8 cellular contexts compared by ENCODE assay signal in the genomic region with DNA sequence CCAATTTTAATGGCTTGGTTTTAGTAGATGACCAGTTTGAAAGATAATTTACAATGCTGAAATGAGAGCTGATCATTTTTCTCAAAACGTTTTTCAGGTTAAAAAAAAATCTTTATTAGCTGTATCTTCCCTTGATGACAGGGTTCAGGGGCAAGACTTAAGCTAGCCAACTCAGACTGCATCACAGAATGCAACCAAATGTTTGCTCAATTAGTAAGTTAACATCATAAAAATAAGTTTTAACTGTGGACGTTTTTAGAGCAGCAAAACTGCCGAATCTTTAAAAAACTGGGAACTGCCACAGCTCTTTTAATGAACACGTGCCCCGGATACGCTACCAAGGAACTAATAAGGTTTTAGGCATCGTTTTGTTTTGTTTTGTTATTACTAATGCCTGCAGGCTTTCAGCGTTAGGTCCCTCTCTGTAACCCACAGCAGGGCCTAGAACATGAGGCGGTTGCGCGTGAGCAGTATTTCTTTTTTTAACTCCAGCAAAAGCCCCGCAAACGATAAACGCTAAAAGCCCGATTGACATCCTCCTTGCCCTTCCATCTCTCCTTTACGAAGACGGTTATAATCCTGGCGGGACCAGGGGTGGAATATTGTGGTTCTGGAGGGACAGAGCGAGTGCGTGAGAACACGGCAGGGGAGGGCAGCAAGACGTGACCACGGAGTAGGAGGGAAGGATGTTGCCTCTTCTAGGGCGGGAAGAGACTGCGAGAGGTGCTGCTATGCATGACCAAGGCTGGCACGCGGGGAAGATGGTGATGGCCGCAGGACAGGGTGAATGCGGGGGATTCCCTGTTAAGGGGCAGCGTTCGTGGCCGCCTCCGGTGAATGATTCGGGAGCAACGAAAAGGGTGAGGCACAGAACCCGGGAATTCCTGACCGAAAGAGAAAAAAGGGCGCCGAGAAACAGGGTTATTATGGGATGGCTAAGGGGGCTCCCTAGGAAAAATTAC. TPM values are rescaled to one million over a fixed set of nuclear protein-coding genes. Genes with fewer than 3 reads are reported as not detected.
DNase-seq lines count a peak whose midpoint lies in the region; ATAC-seq and TF ChIP-seq lines count a peak whose summit lies in the region.

No MANE protein-coding gene starts in this region.

- H4K20me1 ChIP-seq in PC-3 (ENCODE audit: low read length) = peaks cover 28% of the 10 kb centered on the region

- TSS peak; percentile 70 for BruUV-seq in PC-3 (replicated peaks; lab: Mats Ljungman, UMichigan)

- H3K27me3 Mint-ChIP-seq in nephron (ENCODE audit: low read depth) = no peaks in the 10 kb centered on the region

- H3K9ac ChIP-seq in PC-3 (ENCODE audit: low read length) (peak overlapping the region; percentile 97), stomach smooth muscle (ENCODE audit: low read length in 2 of 2) (peak overlapping the region; percentile 93 to 97)

- H2AFZ ChIP-seq in PC-3 (ENCODE audit: low read length) = peak overlapping the region; percentile 89

- TF ChIP-seq CTCF in PC-3 (conservative IDR thresholded peaks at IDR 0.05; ENCODE audit: low read depth, low read length) (no peak), nephron (IDR thresholded peaks at IDR 0.05; ENCODE audit: unreplicated experiment in 3 of 3) (no peak)

- H3K9me3 Mint-ChIP-seq in nephron = no peaks in the 10 kb centered on the region

- H3K4me1 ChIP-seq in PC-3 (ENCODE audit: insufficient read depth, low read length) (peaks cover 14% of the 10 kb centered on the region), stomach smooth muscle (ENCODE audit: control insufficient read depth, insufficient read depth, low read length) (peaks cover 12% of the 10 kb centered on the region)

- H3F3A ChIP-seq in PC-3 (ENCODE audit: low read length, unreplicated experiment) = no peaks in the 10 kb centered on the region

- peaks cover 31% of the 10 kb centered on the region for H3K36me3 Mint-ChIP-seq in nephron (ENCODE audit: low read depth)

- peaks cover 23% of the 10 kb centered on the region for H3K4me1 Mint-ChIP-seq in nephron

- CTCF ChIA-PET in PC-3 (lab: Charles Lee) = interaction anchor here (0.7 kb wide), 1 partner anchor 236 kb away, joined by 3 read pairs; no protein-coding TSS in a partner anchor

- H3K36me3 ChIP-seq in PC-3 (ENCODE audit: low read depth, low read length) (peaks cover 9% of the 10 kb centered on the region; the same call in 1 of the 2 replicates), stomach smooth muscle (ENCODE audit: control insufficient read depth in 2 of 2, insufficient read depth in 2 of 2, low read length in 2 of 2) (peaks cover 8 to 9% of the 10 kb centered on the region in 2 donors)

- DNase-seq in GF-D8 (lab: John Stamatoyannopoulos, UW) (peak; percentile 19), HK-2 (ENCODE audit: unreplicated experiment) (peak; percentile 62), PC-3 (peak; percentile 49), fibroblast of gingiva (ENCODE audit: low read depth) (peak; percentile 52)
- DNase-seq in activated T-helper 1 cell treated with anti-CD3 and anti-CD28 coated beads, Interleukin-2, amount 50 U/mL, for 16 hours (ENCODE audit: low read depth in 1 of 2, low spot score in 1 of 2) = peak; percentile 10 to 25

- H3K9me3 ChIP-seq in PC-3 (ENCODE audit: low read length) (no peaks in the 10 kb centered on the region), stomach smooth muscle (ENCODE audit: control insufficient read depth in 2 of 2, low read length in 2 of 2) (no peaks in the 10 kb centered on the region)

- no peaks in the 10 kb centered on the region for H3K27me3 ChIP-seq in PC-3 (ENCODE audit: low read length)
- no peaks in the 10 kb centered on the region for H3K27me3 ChIP-seq in stomach smooth muscle (ENCODE audit: control insufficient read depth in 1 of 2, insufficient read depth in 2 of 2, low read length in 2 of 2)

- H3K4me2 ChIP-seq in PC-3 (ENCODE audit: low read length) = peak overlapping the region; percentile 86

- H3K4me3 ChIP-seq in PC-3 (ENCODE audit: low read length) (peak overlapping the region; percentile 80), stomach smooth muscle (ENCODE audit: low read length in 2 of 2) (peak overlapping the region; percentile 86 to 98)

- peak overlapping the region; percentile 89 to 98 (median 96) for H3K4me3 Mint-ChIP-seq in nephron

- ATAC-seq in PC-3 = peak; percentile 33
- no peak for ATAC-seq in GM21390 (IDR thresholded peaks at IDR 0.05; ENCODE audit: unreplicated experiment)

- intact Hi-C loops in PC-3 (cut with micrococcal nuclease) = loop anchor here (10.0 kb wide), 1 partner anchor 118 kb away; a partner anchor contains a TSS

- POLR2A ChIA-PET in PC-3 (lab: Charles Lee; ENCODE audit: unreplicated experiment) = interaction anchor here (0.6 to 0.7 kb wide), 2 partner anchors 19 to 1176 kb away, joined by 3 to 4 read pairs; no protein-coding TSS in a partner anchor

- H3K27ac ChIP-seq in PC-3 (ENCODE audit: low read length) = peak overlapping the region; percentile 86
- peak overlapping the region; percentile 91 for H3K27ac ChIP-seq in stomach smooth muscle (ENCODE audit: low read length)

- peaks cover 57% of the 10 kb centered on the region for H3K79me2 ChIP-seq in PC-3 (ENCODE audit: low read length)

- peak overlapping the region; percentile 100 for H3K27ac Mint-ChIP-seq in nephron

- no peaks in the 10 kb centered on the region for H3K9me2 ChIP-seq in PC-3 (replicated peaks; ENCODE audit: low read length)

RNA-seq across cellular contexts. Expression of a gene that starts 0.7 kb away (rescaled TPM):
- 92.6 and 102 TPM in 2 replicates for total RNA-seq in PC-3 (2014; rRNA removed)
